In the genomic region with DNA sequence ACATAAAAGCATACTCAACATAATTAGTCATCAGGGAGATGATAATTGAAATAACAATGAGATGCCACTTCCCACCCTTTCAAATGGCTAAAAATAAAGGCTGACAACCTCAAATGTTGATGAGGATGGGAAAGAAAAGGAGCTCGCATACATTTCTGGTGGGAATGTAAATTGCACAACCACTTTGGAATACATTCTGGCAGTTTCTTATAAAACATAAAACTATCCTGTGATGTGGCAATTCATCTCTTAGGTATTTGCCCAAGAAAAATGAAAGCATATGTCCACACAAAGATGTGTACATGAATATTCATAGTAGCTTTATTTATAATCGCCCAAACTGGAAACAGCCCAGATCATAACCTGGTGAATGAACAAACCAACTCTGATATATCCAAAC, we compare ENCODE assay signal across 10 cellular contexts. TPM values are rescaled to one million over a fixed set of nuclear protein-coding genes. Genes with fewer than 3 reads are reported as not detected.
DNase-seq lines count a peak whose midpoint lies in the region; ATAC-seq lines count a peak whose summit lies in the region.
"Had no signal": no experiment of that assay in that cellular context is flagged by ENCODE, and none has a peak within 500 bp of the region (broad histone marks: within the 10 kb centered on the region; RNA-seq: fewer than 3 reads in every experiment).

No MANE protein-coding gene starts in this region.

- H3K27ac Mint-ChIP-seq in activated T-helper 17 cell treated with anti-CD3 and anti-CD28 coated beads, Interleukin-2, amount 50 U/mL, for 72 hours = no peak overlapping the region
- peak overlapping the region in 4 of 6 donors; percentile 40 to 82 (median 57) for H3K27ac Mint-ChIP-seq in immature natural killer cell

- H3K4me3 Mint-ChIP-seq in activated T-helper 17 cell treated with anti-CD3 and anti-CD28 coated beads, Interleukin-2, amount 50 U/mL, for 72 hours = peak overlapping the region; percentile 79
- peak overlapping the region; percentile 83 to 94 (median 87) for H3K4me3 Mint-ChIP-seq in immature natural killer cell

- peaks cover 10% of the 10 kb centered on the region for H3K4me1 Mint-ChIP-seq in activated T-helper 17 cell treated with anti-CD3 and anti-CD28 coated beads, Interleukin-2, amount 50 U/mL, for 72 hours
- peaks cover 19 to 24% of the 10 kb centered on the region in 2 donors for H3K4me1 Mint-ChIP-seq in immature natural killer cell

- ATAC-seq in GM18907 (IDR thresholded peaks at IDR 0.05; ENCODE audit: unreplicated experiment) (peak; percentile 7), GM21576 (IDR thresholded peaks at IDR 0.05; ENCODE audit: unreplicated experiment) (no peak)
- no peak for ATAC-seq in activated T-helper 17 cell treated with anti-CD3 and anti-CD28 coated beads, Interleukin-2, amount 50 U/mL, for 72 hours (replicated peaks)

- peaks cover 8% of the 10 kb centered on the region for H3K27me3 Mint-ChIP-seq in activated T-helper 17 cell treated with anti-CD3 and anti-CD28 coated beads, Interleukin-2, amount 50 U/mL, for 72 hours
- H3K27me3 Mint-ChIP-seq in immature natural killer cell (ENCODE audit: low read depth in 3 of 3) = peaks cover 5 to 9% (median 6%) of the 10 kb centered on the region in 3 donors

- DNase-seq in A172 (ENCODE audit: low spot score) = peak; percentile 3
- no peak for DNase-seq in immature natural killer cell
- no peak for DNase-seq in NCI-H510A (lab: John Stamatoyannopoulos, UW)
- DNase-seq in NCI-H748 (lab: John Stamatoyannopoulos, UW; ENCODE audit: unreplicated experiment) = no peak
- DNase-seq in germinal center (ENCODE audit: low spot score) = no peak
- DNase-seq: NCI-H187 treated with DMSO at 0.1 percent for 48 hours had no signal

- H3K36me3 Mint-ChIP-seq in activated T-helper 17 cell treated with anti-CD3 and anti-CD28 coated beads, Interleukin-2, amount 50 U/mL, for 72 hours (ENCODE audit: low read depth) = peaks cover 28% of the 10 kb centered on the region
- no peaks in the 10 kb centered on the region for H3K36me3 Mint-ChIP-seq in immature natural killer cell

- H3K9me3 Mint-ChIP-seq in activated T-helper 17 cell treated with anti-CD3 and anti-CD28 coated beads, Interleukin-2, amount 50 U/mL, for 72 hours = no peaks in the 10 kb centered on the region
- H3K9me3 Mint-ChIP-seq in immature natural killer cell = peaks cover 0 to 1% (median 0%) of the 10 kb centered on the region in 6 donors

RNA-seq across cellular contexts. Expression of gene ZNF275, which starts 0.7 kb away (rescaled TPM):
- total RNA-seq in A172 (2014; rRNA removed; shearing (Covaris generic)) = 7.0 and 7.3 TPM in 2 replicates
- 10 to 100 TPM; 16.6 to 20.8 TPM for total RNA-seq in activated T-helper 17 cell treated with anti-CD3 and anti-CD28 coated beads, Interleukin-2, amount 50 U/mL, for 72 hours
- 1 to 10 TPM; 3.1 to 5.2 (median 3.2) TPM for polyA plus RNA-seq in immature natural killer cell

RNA-seq across cellular contexts. Expression of gene PNMA6F, which starts 11.7 kb away (rescaled TPM):
- total RNA-seq in A172 (2014; rRNA removed; shearing (Covaris generic)) = not detected in 2 replicates
- not detected for total RNA-seq in activated T-helper 17 cell treated with anti-CD3 and anti-CD28 coated beads, Interleukin-2, amount 50 U/mL, for 72 hours
- not detected for polyA plus RNA-seq in immature natural killer cell
- total RNA-seq: left lobe of liver had no signal
